Comparison of ENCODE assay signal across 8 cellular contexts in the genomic region with DNA sequence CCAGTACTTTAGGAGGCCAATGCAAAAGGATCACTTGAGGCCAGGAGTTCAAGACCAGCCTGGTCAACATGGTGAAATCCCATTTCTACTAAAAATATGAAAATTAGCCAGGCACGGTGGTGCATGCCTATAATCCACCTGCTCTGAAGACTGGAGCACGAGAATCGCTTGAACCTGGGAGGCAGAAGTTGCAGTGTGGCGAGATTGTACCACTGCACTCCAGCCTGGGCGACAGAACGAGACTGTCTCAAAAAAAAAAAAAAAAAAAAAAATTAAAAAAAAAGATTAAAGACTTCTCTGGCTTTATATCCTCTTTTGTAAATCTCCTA. TPM values are rescaled to one million over a fixed set of nuclear protein-coding genes. Genes with fewer than 3 reads are reported as not detected.
DNase-seq lines count a peak whose midpoint lies in the region; ATAC-seq and TF ChIP-seq lines count a peak whose summit lies in the region.
"Not testable (repeated sequence)": the region's sequence is repeated elsewhere in the genome, so short reads cannot be mapped to it uniquely, and the experiment has no call there.

No MANE protein-coding gene starts in this region.

- H3K27me3 ChIP-seq in colonic mucosa; layer of hippocampus (ENCODE audit: control insufficient read depth, insufficient read depth, low read length); sigmoid colon; upper lobe of right lung: not testable (repeated sequence)

- H3K9me2 ChIP-seq in OCI-LY7 (ENCODE audit: insufficient read depth, low read length), result not testable (repeated sequence)

- not testable (repeated sequence) for H4K20me1 ChIP-seq in OCI-LY7 (ENCODE audit: insufficient read depth, low read length)

- not testable (repeated sequence) for H3K9ac ChIP-seq in colonic mucosa (ENCODE audit: low read depth in 2 of 2, low read length in 2 of 2)

- peak overlapping the region; percentile 98 for H3K4me2 ChIP-seq in OCI-LY7 (ENCODE audit: low read length)

- H3K36me3 ChIP-seq in OCI-LY7 (ENCODE audit: insufficient read depth, low read length), result peaks cover 61% of the 10 kb centered on the region
- H3K36me3 ChIP-seq in colonic mucosa, result not testable (repeated sequence)
- peaks cover 0 to 18% (median 5%) of the 10 kb centered on the region in 4 donors for H3K36me3 ChIP-seq in sigmoid colon
- peaks cover 22% of the 10 kb centered on the region for H3K36me3 ChIP-seq in upper lobe of right lung

- intact Hi-C loops in OCI-LY7 (cut with micrococcal nuclease; ENCODE audit: unreplicated experiment), result loop anchor here (5.0 kb wide), 1 partner anchor 849 kb away; no protein-coding TSS in a partner anchor
- intact Hi-C loops in colonic mucosa (cut with DNase I); upper lobe of right lung (cut with DNase I): not testable (repeated sequence)
- intact Hi-C loops in sigmoid colon (cut with DNase I), result loop anchor here (5.0 kb wide), 1 partner anchor 284 kb away; the partner anchor contains the start of gene SMIM14

- peak; percentile 12 for ATAC-seq in GM18517 (IDR thresholded peaks at IDR 0.05; ENCODE audit: unreplicated experiment)
- ATAC-seq in HG02798 (IDR thresholded peaks at IDR 0.05; ENCODE audit: poor library complexity, unreplicated experiment), result peak; percentile 8
- peak; percentile 23 for ATAC-seq in upper lobe of right lung

- not testable (repeated sequence) for TF ChIP-seq EP300 in sigmoid colon (IDR thresholded peaks at IDR 0.05)

- H3K4me1 ChIP-seq in OCI-LY7 (ENCODE audit: insufficient read depth, low read length, poor library complexity, severe bottlenecking), result peaks cover 62% of the 10 kb centered on the region
- not testable (repeated sequence) for H3K4me1 ChIP-seq in colonic mucosa
- H3K4me1 ChIP-seq in sigmoid colon, result peaks cover 0 to 37% (median 15%) of the 10 kb centered on the region in 4 donors
- peaks cover 31% of the 10 kb centered on the region for H3K4me1 ChIP-seq in upper lobe of right lung

- POLR2A ChIA-PET in OCI-LY7 (lab: Charles Lee), result interaction anchor here (0.6 to 1.2 kb wide), 7 partner anchors 12 to 842 kb away, joined by 3 to 5 read pairs (median 3); no protein-coding TSS in a partner anchor

- not testable (repeated sequence) for TF ChIP-seq CTCF in OCI-LY7 (conservative IDR thresholded peaks at IDR 0.05; ENCODE audit: low read length); colonic mucosa (IDR thresholded peaks at IDR 0.05); sigmoid colon (IDR thresholded peaks at IDR 0.05); upper lobe of right lung (IDR thresholded peaks at IDR 0.05)

- peak overlapping the region; percentile 64 for H3K4me3 ChIP-seq in OCI-LY7 (ENCODE audit: low read depth, low read length, poor library complexity, severe bottlenecking)
- H3K4me3 ChIP-seq in colonic mucosa, result peak overlapping the region; percentile 18
- peak overlapping the region; percentile 6 to 46 (median 38) for H3K4me3 ChIP-seq in sigmoid colon
- peak overlapping the region; percentile 39 for H3K4me3 ChIP-seq in upper lobe of right lung

- TF ChIP-seq POLR2A in sigmoid colon (IDR thresholded peaks at IDR 0.05), result not testable (repeated sequence)

- CTCF ChIA-PET in OCI-LY7 (lab: Charles Lee; ENCODE audit: unreplicated experiment), result not testable (repeated sequence)

- not testable (repeated sequence) for H2AFZ ChIP-seq in OCI-LY7 (ENCODE audit: low read length)

- H3K9me3 ChIP-seq in OCI-LY7 (ENCODE audit: low read length), result peaks cover 17% of the 10 kb centered on the region
- H3K9me3 ChIP-seq in colonic mucosa, sigmoid colon, upper lobe of right lung: not testable (repeated sequence)

- WGBS in sigmoid colon, 2 donors, result 14 to 28% methylated on average over 6 of the region's 6 CpGs

- BruUV-seq in OCI-LY7 (replicated peaks; lab: Mats Ljungman, UMichigan), result not testable (repeated sequence)

- DNase-seq in OCI-LY7 (ENCODE audit: low spot score); colonic mucosa; sigmoid colon; upper lobe of right lung: not testable (repeated sequence)
- DNase-seq in activated T-cell treated with anti-CD3 and anti-CD28 coated beads, Interleukin-2, amount 50 U/mL, for 1 hour, result peak; percentile 43

- H3K79me2 ChIP-seq in OCI-LY7 (ENCODE audit: insufficient read depth, low read depth, low read length), result peaks cover 98% of the 10 kb centered on the region

- H3K27ac ChIP-seq in OCI-LY7 (ENCODE audit: low read depth, low read length, poor library complexity, severe bottlenecking), result peak overlapping the region; percentile 93
- peak overlapping the region; percentile 85 for H3K27ac ChIP-seq in colonic mucosa
- peak overlapping the region; percentile 9 for H3K27ac ChIP-seq in layer of hippocampus (ENCODE audit: low read depth, low read length)
- peak overlapping the region; percentile 73 to 82 (median 78) for H3K27ac ChIP-seq in sigmoid colon
- H3K27ac ChIP-seq in upper lobe of right lung, result peak overlapping the region; percentile 78

RNA-seq across cellular contexts. Expression of gene RFC1, which starts 13.0 kb away (rescaled TPM):
- total RNA-seq in OCI-LY7 (2014; rRNA removed; shearing (Covaris generic)), result 72.7 and 91.0 TPM in 2 replicates
- total RNA-seq in OCI-LY7 (2022), result 129 and 135 TPM in 2 replicates
- 10 to 100 TPM; 28.2 to 28.7 TPM for total RNA-seq in colonic mucosa
- total RNA-seq in sigmoid colon, result 10 to 100 TPM; 30.2 to 46.6 (median 38.6) TPM
- 10 to 100 TPM; 10.2 to 17.1 (median 13.2) TPM for polyA plus RNA-seq in sigmoid colon
- 55.5 TPM for total RNA-seq in upper lobe of right lung

RNA-seq across cellular contexts. Expression of gene KLB, which starts 53.6 kb away (rescaled TPM):
- not detected in 2 replicates for total RNA-seq in OCI-LY7 (2014; rRNA removed; shearing (Covaris generic))
- not detected in 2 replicates for total RNA-seq in OCI-LY7 (2022)
- under 1 TPM; 0.40 to 0.64 TPM for total RNA-seq in colonic mucosa
- 1 to 10 TPM in 1 of 4 donors, under 1 TPM in 1, not detected in 2; 0.16 to 1.4 TPM for total RNA-seq in sigmoid colon
- 1 to 10 TPM in 2 of 3 donors, under 1 TPM in 1; 0.55 to 1.6 (median 1.2) TPM for polyA plus RNA-seq in sigmoid colon
- total RNA-seq in upper lobe of right lung, result 0.87 TPM

Comparison
In these comparisons a context has a peak if more than half of its experiments do, and no peak if none do; other contexts are left out.
1. H3K27ac ChIP-seq: peak in every context shown above with its lines; median percentile 93 in OCI-LY7; 85 in colonic mucosa; 78 in upper lobe of right lung; 78 in sigmoid colon; 9 in layer of hippocampus.